23 cellular contexts compared by ENCODE assay signal in the genomic region with DNA sequence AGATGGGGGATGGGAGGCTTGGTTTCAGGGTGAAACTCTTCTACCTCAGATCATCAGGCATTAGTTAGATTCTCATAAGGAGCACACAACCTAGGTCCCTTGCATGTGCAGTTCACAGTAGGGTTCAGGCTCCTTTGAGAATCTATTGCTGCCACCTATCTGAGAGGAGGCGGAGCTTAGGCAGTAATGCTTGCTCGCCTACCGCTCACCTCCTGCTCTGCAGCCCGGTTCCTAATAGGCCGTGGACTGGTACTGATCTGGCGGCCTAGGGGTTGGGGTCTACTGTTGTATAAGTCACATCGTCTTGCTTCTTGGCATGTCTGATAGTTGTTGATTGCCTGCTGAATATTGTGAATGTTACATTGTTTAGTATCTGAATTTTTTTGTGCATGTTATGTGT.
"Had no signal": no experiment of that assay in that cellular context is flagged by ENCODE, and none has a peak within 500 bp of the region (broad histone marks: within the 10 kb centered on the region; RNA-seq: fewer than 3 reads in every experiment).

No MANE protein-coding gene starts in this region.

- H3K27ac ChIP-seq: pancreas, psoas muscle, tibial artery had no signal

- DNase-seq: activated CD4-positive, alpha-beta memory T cell treated with anti-CD3 and anti-CD28 coated beads, Interleukin-2, amount 10 ng/mL, durations not matched to agents 7 days and 5 days; activated CD4-positive, alpha-beta T cell treated with anti-CD3 and anti-CD28 coated beads for 48 hours; activated CD4-positive, CD25-positive, alpha-beta regulatory T cell; activated effector memory CD4-positive, alpha-beta T cell treated with Interleukin-2 at 50 U/mL for 16 hours; activated naive CD4-positive, alpha-beta T cell treated with anti-CD3 and anti-CD28 coated beads for 36 hours; activated naive CD8-positive, alpha-beta T cell treated with anti-CD3 and anti-CD28 coated beads, Interleukin-2, amount 10 ng/mL, durations not matched to agents 7 days and 5 days; activated T-cell treated with anti-CD3 and anti-CD28 coated beads, Interleukin-2, amount 50 U/mL, for 72 hours; amniotic stem cell; effector CD8-positive, alpha-beta T cell; hypothalamus; midbrain; pancreas; psoas muscle; stimulated activated CD4-positive, alpha-beta T cell treated with anti-CD3 and anti-CD28 coated beads, Interleukin-4, amount 100 ng/mL, for 4 hours; stimulated activated naive CD8-positive, alpha-beta T cell treated with anti-CD3 and anti-CD28 coated beads, Interleukin-15, Interleukin-2, amounts not matched to agents 100 U/mL and 50 U/mL, for 24 hours; T-helper 1 cell; T-helper 9 cell; tibial artery had no signal

- H3K9me3 Mint-ChIP-seq: activated CD4-positive, alpha-beta memory T cell treated with anti-CD3 and anti-CD28 coated beads, Interleukin-2, amount 10 ng/mL, durations not matched to agents 7 days and 5 days; activated naive CD4-positive, alpha-beta T cell treated with anti-CD3 and anti-CD28 coated beads for 36 hours; activated naive CD8-positive, alpha-beta T cell treated with anti-CD3 and anti-CD28 coated beads, Interleukin-2, amount 10 ng/mL, durations not matched to agents 7 days and 5 days; dendritic cell treated with granulocyte-macrophage colony-stimulating factor and Interleukin-4, amounts not matched to agents 40 ng/mL and 50 ng/mL, for 4 days; natural killer cell treated with Interleukin-12 subunit alpha and Interleukin-12 subunit beta and Interleukin-15 and Interleukin-18, amount 100 ng/mL, for 72 hours had no signal

- H3K4me3 Mint-ChIP-seq: activated CD4-positive, alpha-beta memory T cell treated with anti-CD3 and anti-CD28 coated beads, Interleukin-2, amount 10 ng/mL, durations not matched to agents 7 days and 5 days; activated naive CD4-positive, alpha-beta T cell treated with anti-CD3 and anti-CD28 coated beads for 36 hours; activated naive CD8-positive, alpha-beta T cell treated with anti-CD3 and anti-CD28 coated beads, Interleukin-2, amount 10 ng/mL, durations not matched to agents 7 days and 5 days; activated T-cell treated with anti-CD3 and anti-CD28 coated beads, Interleukin-2, amount 50 U/mL, for 72 hours; dendritic cell treated with granulocyte-macrophage colony-stimulating factor and Interleukin-4, amounts not matched to agents 40 ng/mL and 50 ng/mL, for 4 days; natural killer cell treated with Interleukin-12 subunit alpha and Interleukin-12 subunit beta and Interleukin-15 and Interleukin-18, amount 100 ng/mL, for 72 hours had no signal

- FAIRE-seq: keratinocyte, pancreas, urothelium cell line had no signal

- H3K9me3 ChIP-seq: pancreas, psoas muscle, tibial artery had no signal

- H3K27ac Mint-ChIP-seq: activated CD4-positive, alpha-beta memory T cell treated with anti-CD3 and anti-CD28 coated beads, Interleukin-2, amount 10 ng/mL, durations not matched to agents 7 days and 5 days; activated naive CD4-positive, alpha-beta T cell treated with anti-CD3 and anti-CD28 coated beads for 36 hours; activated naive CD8-positive, alpha-beta T cell treated with anti-CD3 and anti-CD28 coated beads, Interleukin-2, amount 10 ng/mL, durations not matched to agents 7 days and 5 days; activated T-cell treated with anti-CD3 and anti-CD28 coated beads, Interleukin-2, amount 50 U/mL, for 72 hours; dendritic cell treated with granulocyte-macrophage colony-stimulating factor and Interleukin-4, amounts not matched to agents 40 ng/mL and 50 ng/mL, for 4 days; natural killer cell treated with Interleukin-12 subunit alpha and Interleukin-12 subunit beta and Interleukin-15 and Interleukin-18, amount 100 ng/mL, for 72 hours had no signal

- H3K36me3 Mint-ChIP-seq: natural killer cell treated with Interleukin-12 subunit alpha and Interleukin-12 subunit beta and Interleukin-15 and Interleukin-18, amount 100 ng/mL, for 72 hours had no signal

- H3K36me3 ChIP-seq: pancreas had no signal

- H3K4me3 ChIP-seq: lung, pancreas, psoas muscle, tibial artery had no signal

- H3K27me3 Mint-ChIP-seq: activated CD4-positive, alpha-beta memory T cell treated with anti-CD3 and anti-CD28 coated beads, Interleukin-2, amount 10 ng/mL, durations not matched to agents 7 days and 5 days; activated naive CD8-positive, alpha-beta T cell treated with anti-CD3 and anti-CD28 coated beads, Interleukin-2, amount 10 ng/mL, durations not matched to agents 7 days and 5 days; dendritic cell treated with granulocyte-macrophage colony-stimulating factor and Interleukin-4, amounts not matched to agents 40 ng/mL and 50 ng/mL, for 4 days; natural killer cell treated with Interleukin-12 subunit alpha and Interleukin-12 subunit beta and Interleukin-15 and Interleukin-18, amount 100 ng/mL, for 72 hours had no signal
